Comparison of ENCODE assay signal across 38 cellular contexts in the genomic region with DNA sequence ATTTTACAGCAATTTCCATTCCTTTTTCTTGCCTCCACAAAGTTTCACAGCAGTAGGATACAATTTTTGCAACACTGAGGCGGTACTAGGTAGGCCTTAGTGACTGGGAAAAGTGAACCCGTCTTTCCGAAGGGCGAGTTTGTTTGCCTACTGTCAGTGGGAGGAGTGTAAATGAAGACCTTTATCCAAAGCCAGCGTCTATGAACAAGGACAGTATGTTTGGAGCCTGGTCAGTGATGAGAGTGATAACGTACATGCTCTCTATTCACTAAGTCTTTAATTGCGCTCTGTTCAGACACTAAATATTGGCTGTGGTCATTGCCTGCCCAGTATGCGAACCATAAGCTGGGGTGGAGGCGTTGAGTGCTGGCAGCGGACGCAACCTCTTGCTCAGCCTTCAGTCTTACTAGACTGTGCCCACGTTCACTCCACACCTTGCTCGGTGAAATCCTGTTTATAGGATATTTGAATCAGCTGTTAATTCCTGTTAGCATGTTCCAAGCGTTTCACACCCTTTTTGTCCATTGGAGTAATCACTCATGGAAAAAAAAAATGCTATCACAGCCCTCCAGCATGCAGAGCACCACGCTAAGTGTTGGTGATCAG.
"Had no signal": no experiment of that assay in that cellular context is flagged by ENCODE, and none has a peak within 500 bp of the region (broad histone marks: within the 10 kb centered on the region; RNA-seq: fewer than 3 reads in every experiment).

No MANE protein-coding gene starts in this region.

- DNase-seq: activated B cell treated with CpG ODN at 0.5 μM for 24 hours; activated CD4-positive, alpha-beta memory T cell treated with anti-CD3 and anti-CD28 coated beads, Interleukin-2, amount 10 ng/mL, durations not matched to agents 7 days and 5 days; activated CD4-positive, alpha-beta T cell treated with anti-CD3 and anti-CD28 coated beads for 1 hour; activated CD4-positive, alpha-beta T cell treated with anti-CD3 and anti-CD28 coated beads for 36 hours; activated CD4-positive, alpha-beta T cell treated with anti-CD3 and anti-CD28 coated beads for 48 hours; activated CD4-positive, alpha-beta T cell treated with anti-CD3 and anti-CD28 coated beads, Interleukin-2, amount 10 ng/mL, durations not matched to agents 7 days and 5 days; activated CD4-positive, alpha-beta T cell treated with anti-CD3 and anti-CD28 coated beads, Interleukin-2, amount 50 U/mL, for 48 hours; activated CD8-positive, alpha-beta memory T cell treated with anti-CD3 and anti-CD28 coated beads for 24 hours; activated CD8-positive, alpha-beta memory T cell treated with anti-CD3 and anti-CD28 coated beads, Interleukin-2, amount 10 ng/mL, durations not matched to agents 7 days and 5 days; activated CD8-positive, alpha-beta memory T cell treated with anti-CD3 and anti-CD28 coated beads, Interleukin-2, amount 50 U/mL, for 48 hours; activated CD8-positive, alpha-beta T cell treated with anti-CD3 and anti-CD28 coated beads, Interleukin-2, amount 10 ng/mL, durations not matched to agents 7 days and 5 days; activated effector memory CD4-positive, alpha-beta T cell treated with Interleukin-2 at 50 U/mL for 16 hours; activated gamma-delta T cell; activated naive CD4-positive, alpha-beta T cell treated with anti-CD3 and anti-CD28 coated beads, Interleukin-2, amount 10 ng/mL, durations not matched to agents 7 days and 5 days; activated naive CD4-positive, alpha-beta T cell treated with Interleukin-2 at 50 U/mL for 16 hours; activated naive CD8-positive, alpha-beta T cell treated with anti-CD3 and anti-CD28 coated beads, Interleukin-2, amount 10 ng/mL, durations not matched to agents 7 days and 5 days; activated naive CD8-positive, alpha-beta T cell treated with anti-CD3 and anti-CD28 coated beads, Interleukin-2, amount 50 U/mL, for 24 hours; activated T-cell treated with anti-CD3 and anti-CD28 coated beads, Interleukin-2, amount 50 U/mL, for 24 hours; activated T-cell treated with anti-CD3 and anti-CD28 coated beads, Interleukin-2, amount 50 U/mL, for 48 hours; amygdala; anterior cingulate cortex; caudate nucleus; cerebellar nuclear complex; T-helper 1 cell; T-helper 2 cell; T-helper 9 cell; WERI-Rb-1 had no signal

- FAIRE-seq: TTC549 had no signal

- ATAC-seq: activated CD4-positive, alpha-beta T cell treated with anti-CD3 and anti-CD28 coated beads for 36 hours; activated CD4-positive, CD25-positive, alpha-beta regulatory T cell treated with anti-CD3 and anti-CD28 coated beads, Interleukin-2, amount 50 U/mL, for 24 hours; activated CD8-positive, alpha-beta memory T cell treated with anti-CD3 and anti-CD28 coated beads, Interleukin-2, amount 10 ng/mL, durations not matched to agents 7 days and 5 days; activated CD8-positive, alpha-beta T cell treated with anti-CD3 and anti-CD28 coated beads, Interleukin-2, amount 10 ng/mL, durations not matched to agents 7 days and 5 days; activated naive CD8-positive, alpha-beta T cell treated with anti-CD3 and anti-CD28 coated beads, Interleukin-2, amount 50 U/mL, for 24 hours had no signal

- H3K9me3 Mint-ChIP-seq: activated B cell treated with CpG ODN at 0.5 μM for 24 hours; activated CD4-positive, alpha-beta memory T cell treated with anti-CD3 and anti-CD28 coated beads, Interleukin-2, amount 10 ng/mL, durations not matched to agents 7 days and 5 days; activated CD4-positive, alpha-beta T cell treated with anti-CD3 and anti-CD28 coated beads, Interleukin-2, amount 10 ng/mL, durations not matched to agents 7 days and 5 days; activated naive CD4-positive, alpha-beta T cell treated with anti-CD3 and anti-CD28 coated beads, Interleukin-2, amount 10 ng/mL, durations not matched to agents 7 days and 5 days; activated naive CD4-positive, alpha-beta T cell treated with anti-CD3 and anti-CD28 coated beads, Interleukin-2, amount 50 U/mL, for 24 hours; activated naive CD8-positive, alpha-beta T cell treated with anti-CD3 and anti-CD28 coated beads, Interleukin-2, amount 10 ng/mL, durations not matched to agents 7 days and 5 days; activated naive CD8-positive, alpha-beta T cell treated with anti-CD3 and anti-CD28 coated beads, Interleukin-2, amount 50 U/mL, for 24 hours; activated T-cell treated with anti-CD3 and anti-CD28 coated beads, Interleukin-2, amount 50 U/mL, for 24 hours; activated T-helper 2 cell treated with anti-CD3 and anti-CD28 coated beads, Interferon-gamma antibody, Interleukin-2, Interleukin-4, amounts not matched to agents 10 μg/mL and 5 μg/mL and 100 μg/mL, durations not matched to agents 14 hours and 24 hours and 36 hours; brain; central memory CD8-positive, alpha-beta T cell; T-helper 1 cell treated with Interleukin-12 subunit alpha and Interleukin-12 subunit beta and Interleukin-4 antibody, amounts not matched to agents 30 μg/mL and 1 μg/mL, for 36 hours; T-helper 2 cell treated with Interferon-gamma antibody and Interleukin-4, amounts not matched to agents 5 μg/mL and 100 μg/mL, for 36 hours had no signal

- H3K4me1 Mint-ChIP-seq: activated B cell treated with CpG ODN at 0.5 μM for 24 hours; activated CD4-positive, alpha-beta memory T cell treated with anti-CD3 and anti-CD28 coated beads, Interleukin-2, amount 10 ng/mL, durations not matched to agents 7 days and 5 days; activated CD4-positive, alpha-beta T cell treated with anti-CD3 and anti-CD28 coated beads for 36 hours; activated CD8-positive, alpha-beta memory T cell treated with anti-CD3 and anti-CD28 coated beads, Interleukin-2, amount 10 ng/mL, durations not matched to agents 7 days and 5 days; activated naive CD4-positive, alpha-beta T cell treated with anti-CD3 and anti-CD28 coated beads, Interleukin-2, amount 10 ng/mL, durations not matched to agents 7 days and 5 days; activated naive CD8-positive, alpha-beta T cell treated with anti-CD3 and anti-CD28 coated beads, Interleukin-2, amount 50 U/mL, for 24 hours had no signal

- H3K27ac Mint-ChIP-seq: activated B cell treated with CpG ODN at 0.5 μM for 24 hours; activated CD4-positive, alpha-beta memory T cell treated with anti-CD3 and anti-CD28 coated beads, Interleukin-2, amount 10 ng/mL, durations not matched to agents 7 days and 5 days; activated CD4-positive, alpha-beta T cell treated with anti-CD3 and anti-CD28 coated beads for 36 hours; activated CD4-positive, alpha-beta T cell treated with anti-CD3 and anti-CD28 coated beads, Interleukin-2, amount 10 ng/mL, durations not matched to agents 7 days and 5 days; activated CD8-positive, alpha-beta memory T cell treated with anti-CD3 and anti-CD28 coated beads, Interleukin-2, amount 10 ng/mL, durations not matched to agents 7 days and 5 days; activated CD8-positive, alpha-beta T cell treated with anti-CD3 and anti-CD28 coated beads, Interleukin-2, amount 10 ng/mL, durations not matched to agents 7 days and 5 days; activated naive CD4-positive, alpha-beta T cell treated with anti-CD3 and anti-CD28 coated beads, Interleukin-2, amount 10 ng/mL, durations not matched to agents 7 days and 5 days; activated naive CD4-positive, alpha-beta T cell treated with anti-CD3 and anti-CD28 coated beads, Interleukin-2, amount 50 U/mL, for 24 hours; activated naive CD8-positive, alpha-beta T cell; activated naive CD8-positive, alpha-beta T cell treated with anti-CD3 and anti-CD28 coated beads, Interleukin-2, amount 10 ng/mL, durations not matched to agents 7 days and 5 days; activated naive CD8-positive, alpha-beta T cell treated with anti-CD3 and anti-CD28 coated beads, Interleukin-2, amount 50 U/mL, for 24 hours; activated T-cell treated with anti-CD3 and anti-CD28 coated beads, Interleukin-2, amount 50 U/mL, for 24 hours; activated T-helper 2 cell treated with anti-CD3 and anti-CD28 coated beads, Interferon-gamma antibody, Interleukin-2, Interleukin-4, amounts not matched to agents 10 μg/mL and 5 μg/mL and 100 μg/mL, durations not matched to agents 14 hours and 24 hours and 36 hours; T-helper 1 cell treated with Interleukin-12 subunit alpha and Interleukin-12 subunit beta and Interleukin-4 antibody, amounts not matched to agents 30 μg/mL and 1 μg/mL, for 36 hours; T-helper 2 cell treated with Interferon-gamma antibody and Interleukin-4, amounts not matched to agents 5 μg/mL and 100 μg/mL, for 36 hours had no signal

- H3K27ac ChIP-seq: ascending aorta, cardiac muscle cell, WERI-Rb-1 had no signal

- H3K4me1 ChIP-seq: ascending aorta had no signal

- H3K4me3 Mint-ChIP-seq: activated B cell treated with CpG ODN at 0.5 μM for 24 hours; activated CD4-positive, alpha-beta memory T cell treated with anti-CD3 and anti-CD28 coated beads, Interleukin-2, amount 10 ng/mL, durations not matched to agents 7 days and 5 days; activated CD4-positive, alpha-beta T cell treated with anti-CD3 and anti-CD28 coated beads for 36 hours; activated CD4-positive, alpha-beta T cell treated with anti-CD3 and anti-CD28 coated beads, Interleukin-2, amount 10 ng/mL, durations not matched to agents 7 days and 5 days; activated CD8-positive, alpha-beta memory T cell treated with anti-CD3 and anti-CD28 coated beads, Interleukin-2, amount 10 ng/mL, durations not matched to agents 7 days and 5 days; activated CD8-positive, alpha-beta T cell treated with anti-CD3 and anti-CD28 coated beads, Interleukin-2, amount 10 ng/mL, durations not matched to agents 7 days and 5 days; activated naive CD4-positive, alpha-beta T cell treated with anti-CD3 and anti-CD28 coated beads, Interleukin-2, amount 10 ng/mL, durations not matched to agents 7 days and 5 days; activated naive CD4-positive, alpha-beta T cell treated with anti-CD3 and anti-CD28 coated beads, Interleukin-2, amount 50 U/mL, for 24 hours; activated naive CD8-positive, alpha-beta T cell; activated naive CD8-positive, alpha-beta T cell treated with anti-CD3 and anti-CD28 coated beads, Interleukin-2, amount 10 ng/mL, durations not matched to agents 7 days and 5 days; activated naive CD8-positive, alpha-beta T cell treated with anti-CD3 and anti-CD28 coated beads, Interleukin-2, amount 50 U/mL, for 24 hours; activated T-cell treated with anti-CD3 and anti-CD28 coated beads, Interleukin-2, amount 50 U/mL, for 24 hours; central memory CD8-positive, alpha-beta T cell; T-helper 1 cell treated with Interleukin-12 subunit alpha and Interleukin-12 subunit beta and Interleukin-4 antibody, amounts not matched to agents 30 μg/mL and 1 μg/mL, for 36 hours; T-helper 2 cell treated with Interferon-gamma antibody and Interleukin-4, amounts not matched to agents 5 μg/mL and 100 μg/mL, for 36 hours had no signal

- H3K36me3 Mint-ChIP-seq: activated CD8-positive, alpha-beta memory T cell treated with anti-CD3 and anti-CD28 coated beads, Interleukin-2, amount 10 ng/mL, durations not matched to agents 7 days and 5 days; activated naive CD8-positive, alpha-beta T cell treated with anti-CD3 and anti-CD28 coated beads, Interleukin-2, amount 10 ng/mL, durations not matched to agents 7 days and 5 days had no signal

- H3K27me3 Mint-ChIP-seq: activated B cell treated with CpG ODN at 0.5 μM for 24 hours; activated CD4-positive, alpha-beta memory T cell treated with anti-CD3 and anti-CD28 coated beads, Interleukin-2, amount 10 ng/mL, durations not matched to agents 7 days and 5 days; activated CD4-positive, alpha-beta T cell treated with anti-CD3 and anti-CD28 coated beads for 36 hours; activated CD4-positive, alpha-beta T cell treated with anti-CD3 and anti-CD28 coated beads, Interleukin-2, amount 10 ng/mL, durations not matched to agents 7 days and 5 days; activated CD8-positive, alpha-beta memory T cell treated with anti-CD3 and anti-CD28 coated beads, Interleukin-2, amount 10 ng/mL, durations not matched to agents 7 days and 5 days; activated naive CD4-positive, alpha-beta T cell treated with anti-CD3 and anti-CD28 coated beads, Interleukin-2, amount 10 ng/mL, durations not matched to agents 7 days and 5 days; activated naive CD4-positive, alpha-beta T cell treated with anti-CD3 and anti-CD28 coated beads, Interleukin-2, amount 50 U/mL, for 24 hours; activated naive CD8-positive, alpha-beta T cell; activated naive CD8-positive, alpha-beta T cell treated with anti-CD3 and anti-CD28 coated beads, Interleukin-2, amount 10 ng/mL, durations not matched to agents 7 days and 5 days; activated naive CD8-positive, alpha-beta T cell treated with anti-CD3 and anti-CD28 coated beads, Interleukin-2, amount 50 U/mL, for 24 hours; activated T-cell treated with anti-CD3 and anti-CD28 coated beads, Interleukin-2, amount 50 U/mL, for 24 hours; brain; central memory CD8-positive, alpha-beta T cell had no signal

- H3K27me3 ChIP-seq: ascending aorta, cardiac muscle cell had no signal

- H3K4me3 ChIP-seq: ascending aorta, cardiac muscle cell had no signal

- H3K9me3 ChIP-seq: ascending aorta had no signal
